In genomic region chr18:49168970-49169619, GRCh38 we compare ENCODE assay signal across 8 cellular contexts.
DNase-seq lines count a peak whose midpoint lies in the region; ATAC-seq and TF ChIP-seq lines count a peak whose summit lies in the region.

No MANE protein-coding gene starts in this region.

- H3K4me1 Mint-ChIP-seq in activated B cell treated with CpG ODN at 0.5 μM for 24 hours = peaks cover 32% of the 10 kb centered on the region

- CTCF ChIA-PET in activated B cell treated with CpG ODN at 0.5 μM for 24 hours (lab: Charles Lee) = interaction anchor here (1.4 kb wide), 1 partner anchor 10 kb away, joined by 5 read pairs; no protein-coding TSS in a partner anchor

- H3K4me2 ChIP-seq in smooth muscle cell = peak overlapping the region; percentile 27

- H3K36me3 ChIP-seq in smooth muscle cell (ENCODE audit: low read depth) = peaks cover 16% of the 10 kb centered on the region

- H2AFZ ChIP-seq in smooth muscle cell (ENCODE audit: low read depth) = no peak overlapping the region

- H3K79me2 ChIP-seq in smooth muscle cell (ENCODE audit: low read depth) = peaks cover 11% of the 10 kb centered on the region

- no peak for TF ChIP-seq CTCF in activated B cell treated with CpG ODN at 0.5 μM for 24 hours (IDR thresholded peaks at IDR 0.05)
- no peak for TF ChIP-seq CTCF in smooth muscle cell (IDR thresholded peaks at IDR 0.05; ENCODE audit: borderline replicate concordance, insufficient read depth, poor library complexity, severe bottlenecking)

- no peaks in the 10 kb centered on the region for H4K20me1 ChIP-seq in smooth muscle cell (ENCODE audit: low read depth)

- H3K4me3 Mint-ChIP-seq in activated B cell treated with CpG ODN at 0.5 μM for 24 hours = peak overlapping the region; percentile 61

- POLR2A ChIA-PET in activated B cell treated with CpG ODN at 0.5 μM for 24 hours (lab: Charles Lee) = no interaction called here

- H3K27ac Mint-ChIP-seq in activated B cell treated with CpG ODN at 0.5 μM for 24 hours = peak overlapping the region; percentile 2

- WGBS in smooth muscle cell (ENCODE audit: low lambda C conversion rate) = 84% methylated on average over 8 of the region's 8 CpGs

- peaks cover 13% of the 10 kb centered on the region for H3K36me3 Mint-ChIP-seq in activated B cell treated with CpG ODN at 0.5 μM for 24 hours (ENCODE audit: low read depth)

- no peaks in the 10 kb centered on the region for H3K27me3 ChIP-seq in smooth muscle cell (ENCODE audit: low read depth)

- no peaks in the 10 kb centered on the region for H3F3A ChIP-seq in smooth muscle cell (ENCODE audit: low read depth)

- H3K4me3 ChIP-seq in smooth muscle cell = no peak overlapping the region

- peaks cover 9% of the 10 kb centered on the region for H3K4me1 ChIP-seq in smooth muscle cell (ENCODE audit: low read depth)

- ATAC-seq in HG02884 (IDR thresholded peaks at IDR 0.05; ENCODE audit: unreplicated experiment) = peak; percentile 92
- peak; percentile 89 for ATAC-seq in activated B cell treated with CpG ODN at 0.5 μM for 24 hours (ENCODE audit: low read depth)

- no peak overlapping the region for H3K9ac ChIP-seq in smooth muscle cell (ENCODE audit: low read depth)

- peak; percentile 16 for DNase-seq in activated CD4-positive, CD25-positive, alpha-beta regulatory T cell treated with anti-CD3 and anti-CD28 coated beads, Interleukin-2, amount 50 U/mL, for 16 hours (ENCODE audit: low read depth, low spot score)
- no peak for DNase-seq in activated CD4-positive, CD25-positive, alpha-beta regulatory T cell (lab: John Stamatoyannopoulos, UW)
- no peak for DNase-seq in activated B cell treated with CpG ODN at 0.5 μM for 24 hours
- DNase-seq in smooth muscle cell (lab: John Stamatoyannopoulos, UW; ENCODE audit: unreplicated experiment) = no peak
- DNase-seq in EL = no peak
- DNase-seq in NCI-H1694 (lab: John Stamatoyannopoulos, UW) = no peak
- DNase-seq in substantia nigra (lab: John Stamatoyannopoulos, UW) = no peak

- intact Hi-C loops in activated B cell treated with CpG ODN at 0.5 μM for 24 hours (cut with micrococcal nuclease) = no loop called here

- H3K27ac ChIP-seq in smooth muscle cell (ENCODE audit: low read depth) = peak overlapping the region; percentile 47
- no peak overlapping the region for H3K27ac ChIP-seq in substantia nigra (ENCODE audit: low read depth, low read length, poor library complexity, severe bottlenecking)

- no peaks in the 10 kb centered on the region for H3K27me3 Mint-ChIP-seq in activated B cell treated with CpG ODN at 0.5 μM for 24 hours

- peaks cover 11% of the 10 kb centered on the region for H3K9me3 Mint-ChIP-seq in activated B cell treated with CpG ODN at 0.5 μM for 24 hours

- peaks cover 7% of the 10 kb centered on the region for H3K9me3 ChIP-seq in smooth muscle cell (replicated peaks; ENCODE audit: low read depth)
